ENCODE assay signal across 18 cellular contexts in genomic region chr13:93740334-93740733, GRCh38.
"Had no signal": no experiment of that assay in that cellular context is flagged by ENCODE, and none has a peak within 500 bp of the region (broad histone marks: within the 10 kb centered on the region; RNA-seq: fewer than 3 reads in every experiment).

No MANE protein-coding gene starts in this region.

- H3K27me3 ChIP-seq: body of pancreas, colonic mucosa, sigmoid colon had no signal

- ATAC-seq: body of pancreas; psoas muscle; stimulated activated effector memory CD8-positive, alpha-beta T cell treated with anti-CD3 and anti-CD28 coated beads, Interleukin-12 subunit alpha, Interleukin-12 subunit beta, amount 100 ng/mL, for 72 hours had no signal

- DNase-seq: activated CD4-positive, alpha-beta T cell treated with anti-CD3 and anti-CD28 coated beads, Interleukin-2, amount 50 U/mL, for 1 hour; activated CD4-positive, CD25-positive, alpha-beta regulatory T cell; activated CD8-positive, alpha-beta memory T cell treated with anti-CD3 and anti-CD28 coated beads for 24 hours; activated gamma-delta T cell treated with Interleukin-2 at 50 U/mL for 16 hours; amygdala; body of pancreas; caudate nucleus; colonic mucosa; effector CD4-positive, alpha-beta T cell; foreskin melanocyte; kidney glomerular epithelial cell; mesendoderm; nucleus accumbens; psoas muscle; sigmoid colon; stimulated activated CD4-positive, alpha-beta T cell treated with anti-CD3 and anti-CD28 coated beads, Interleukin-2, amount 100 ng/mL, for 24 hours had no signal

- H3K4me3 ChIP-seq: body of pancreas, colonic mucosa, psoas muscle, sigmoid colon, thoracic aorta had no signal

- H3K9me3 ChIP-seq: body of pancreas, colonic mucosa, psoas muscle, sigmoid colon, thoracic aorta had no signal

- H3K36me3 ChIP-seq: colonic mucosa, sigmoid colon, thoracic aorta had no signal

- H3K27ac ChIP-seq: body of pancreas, colonic mucosa, psoas muscle, sigmoid colon, thoracic aorta had no signal

- H3K4me1 ChIP-seq: colonic mucosa, psoas muscle had no signal
